In genomic region chr17:82493517-82493840, GRCh38 we compare ENCODE assay signal across 16 cellular contexts. TPM values are rescaled to one million over a fixed set of nuclear protein-coding genes. Genes with fewer than 3 reads are reported as not detected.
A peak's percentile ranks its signal among the peaks of the same experiment; 100 is the strongest.
DNase-seq lines count a peak whose midpoint lies in the region; ATAC-seq and TF ChIP-seq lines count a peak whose summit lies in the region.
"Had no signal": no experiment of that assay in that cellular context is flagged by ENCODE, and none has a peak within 500 bp of the region (broad histone marks: within the 10 kb centered on the region; RNA-seq: fewer than 3 reads in every experiment).

No MANE protein-coding gene starts in this region.

- H3K27ac ChIP-seq in Panc1 (ENCODE audit: low read length) (peak overlapping the region; percentile 82), esophagus muscularis mucosa (replicated peaks in 1 of 4) (peak overlapping the region; percentile 86 to 95 (median 95)), thoracic aorta (peak overlapping the region; percentile 65 to 75)
- H3K27ac ChIP-seq: SJCRH30, testis had no signal

- peaks cover 32% of the 10 kb centered on the region for H3K4me1 Mint-ChIP-seq in activated CD4-positive, alpha-beta T cell treated with anti-CD3 and anti-CD28 coated beads, Interleukin-2, amount 10 ng/mL, durations not matched to agents 7 days and 5 days

- H3K27ac Mint-ChIP-seq in activated CD4-positive, alpha-beta T cell treated with anti-CD3 and anti-CD28 coated beads, Interleukin-2, amount 10 ng/mL, durations not matched to agents 7 days and 5 days, result peak overlapping the region; percentile 31

- TF ChIP-seq POLR2A in esophagus muscularis mucosa (IDR thresholded peaks at IDR 0.05; ENCODE audit: low read depth), result no peak

- H3K9me3 ChIP-seq in Panc1 (ENCODE audit: control insufficient read depth, insufficient read depth, low read depth, low read length), result no peaks in the 10 kb centered on the region
- H3K9me3 ChIP-seq in esophagus muscularis mucosa, result no peaks in the 10 kb centered on the region
- no peaks in the 10 kb centered on the region for H3K9me3 ChIP-seq in thoracic aorta
- H3K9me3 ChIP-seq: pancreas, SJCRH30, testis had no signal

- WGBS in esophagus muscularis mucosa, result 77% methylated on average over 7 of the region's 7 CpGs

- POLR2A ChIA-PET in activated CD4-positive, alpha-beta T cell treated with anti-CD3 and anti-CD28 coated beads, Interleukin-2, amount 10 ng/mL, durations not matched to agents 7 days and 5 days (lab: Charles Lee), result no interaction called here
- POLR2A ChIA-PET in Panc1 (lab: Charles Lee), result interaction anchor here (0.6 kb wide), 2 partner anchors 21 to 26 kb away, joined by 3 to 4 read pairs; partner anchors contain the start of gene FOXK2

- in situ Hi-C loops in Panc1 (cut with HindIII; ENCODE audit: low pct_unique_long_range_greater_than_20kb, low sequenced_read_pairs), result no loop called here

- no peak overlapping the region for H3K4me3 ChIP-seq in Panc1 (ENCODE audit: low read depth in 2 of 2, low read length in 2 of 2)
- no peak overlapping the region for H3K4me3 ChIP-seq in esophagus muscularis mucosa
- H3K4me3 ChIP-seq in thoracic aorta, result no peak overlapping the region
- H3K4me3 ChIP-seq: pancreas, SJCRH30, testis had no signal

- no peaks in the 10 kb centered on the region for H3K9me3 Mint-ChIP-seq in activated CD4-positive, alpha-beta T cell treated with anti-CD3 and anti-CD28 coated beads, Interleukin-2, amount 10 ng/mL, durations not matched to agents 7 days and 5 days
- H3K9me3 Mint-ChIP-seq: activated naive CD8-positive, alpha-beta T cell treated with anti-CD3 and anti-CD28 coated beads, Interleukin-2, amount 10 ng/mL, durations not matched to agents 7 days and 5 days had no signal

- DNase-seq in activated CD4-positive, alpha-beta T cell treated with anti-CD3 and anti-CD28 coated beads, Interleukin-2, amount 10 ng/mL, durations not matched to agents 7 days and 5 days, result no peak
- DNase-seq in activated CD4-positive, alpha-beta T cell treated with anti-CD3 and anti-CD28 coated beads, Interleukin-2, amount 50 U/mL, for 4 hours, result no peak
- no peak for DNase-seq in Panc1 (ENCODE audit: low read depth, low spot score)
- DNase-seq in esophagus muscularis mucosa (ENCODE audit: extremely low spot score), result no peak
- DNase-seq in thoracic aorta (ENCODE audit: low spot score), result no peak
- no peak for DNase-seq in foreskin melanocyte
- no peak for DNase-seq in T-helper 1 cell
- DNase-seq: activated CD8-positive, alpha-beta memory T cell treated with anti-CD3 and anti-CD28 coated beads, Interleukin-2, amount 10 ng/mL, durations not matched to agents 7 days and 5 days; activated naive CD8-positive, alpha-beta T cell treated with anti-CD3 and anti-CD28 coated beads, Interleukin-2, amount 10 ng/mL, durations not matched to agents 7 days and 5 days; cortex of kidney; NCI-H2029; SJCRH30; stimulated activated CD4-positive, alpha-beta T cell treated with anti-CD3 and anti-CD28 coated beads, Interleukin-12 subunit alpha, Interleukin-12 subunit beta, amount 100 ng/mL, for 4 hours; testis had no signal

- H3K4me1 ChIP-seq in Panc1 (ENCODE audit: control insufficient read depth, insufficient read depth, low read length) (peaks cover 32% of the 10 kb centered on the region), esophagus muscularis mucosa (peaks cover 33 to 59% (median 56%) of the 10 kb centered on the region in 4 donors), thoracic aorta (ENCODE audit: control insufficient read depth in 1 of 2, low read depth in 2 of 2) (peaks cover 7 to 43% of the 10 kb centered on the region in 2 donors)

- H3K27me3 ChIP-seq in Panc1 (ENCODE audit: control insufficient read depth, insufficient read depth, low read length) (no peaks in the 10 kb centered on the region), esophagus muscularis mucosa (no peaks in the 10 kb centered on the region), thoracic aorta (replicated peaks; ENCODE audit: insufficient read depth) (no peaks in the 10 kb centered on the region)
- H3K27me3 ChIP-seq: pancreas, SJCRH30, testis had no signal

- ATAC-seq in Panc1, result no peak
- no peak for ATAC-seq in thoracic aorta (ENCODE audit: insufficient number of reproducible peaks, low FRiP score, low read depth)
- ATAC-seq in HG03520 (IDR thresholded peaks at IDR 0.05; ENCODE audit: unreplicated experiment), result no peak

- H3K27me3 Mint-ChIP-seq in activated CD4-positive, alpha-beta T cell treated with anti-CD3 and anti-CD28 coated beads, Interleukin-2, amount 10 ng/mL, durations not matched to agents 7 days and 5 days, result no peaks in the 10 kb centered on the region
- H3K27me3 Mint-ChIP-seq: activated CD8-positive, alpha-beta memory T cell treated with anti-CD3 and anti-CD28 coated beads, Interleukin-2, amount 10 ng/mL, durations not matched to agents 7 days and 5 days; activated naive CD8-positive, alpha-beta T cell treated with anti-CD3 and anti-CD28 coated beads, Interleukin-2, amount 10 ng/mL, durations not matched to agents 7 days and 5 days had no signal

- no TSS peak for BruUV-seq in Panc1 (replicated peaks; lab: Mats Ljungman, UMichigan)

- H3K4me3 Mint-ChIP-seq in activated CD4-positive, alpha-beta T cell treated with anti-CD3 and anti-CD28 coated beads, Interleukin-2, amount 10 ng/mL, durations not matched to agents 7 days and 5 days, result no peak overlapping the region
- H3K4me3 Mint-ChIP-seq: activated naive CD8-positive, alpha-beta T cell treated with anti-CD3 and anti-CD28 coated beads, Interleukin-2, amount 10 ng/mL, durations not matched to agents 7 days and 5 days had no signal

- no peak for TF ChIP-seq CTCF in Panc1 (IDR thresholded peaks at IDR 0.05)
- no peak for TF ChIP-seq CTCF in esophagus muscularis mucosa (IDR thresholded peaks at IDR 0.05)
- no peak for TF ChIP-seq CTCF in thoracic aorta (IDR thresholded peaks at IDR 0.05)

- TF ChIP-seq EP300 in esophagus muscularis mucosa (IDR thresholded peaks at IDR 0.05), result no peak

- intact Hi-C loops in Panc1 (cut with micrococcal nuclease; ENCODE audit: unreplicated experiment) (no loop called here), esophagus muscularis mucosa (cut with DNase I) (loop anchor here (5.0 kb wide), 1 partner anchor 34 kb away; no protein-coding TSS in a partner anchor)

- H3K36me3 Mint-ChIP-seq in activated CD4-positive, alpha-beta T cell treated with anti-CD3 and anti-CD28 coated beads, Interleukin-2, amount 10 ng/mL, durations not matched to agents 7 days and 5 days (ENCODE audit: low read depth), result peaks cover 7% of the 10 kb centered on the region

- H3K36me3 ChIP-seq in Panc1 (ENCODE audit: control insufficient read depth, insufficient read depth, low read length) (no peaks in the 10 kb centered on the region), esophagus muscularis mucosa (peaks cover 0 to 9% (median 1%) of the 10 kb centered on the region in 4 donors), thoracic aorta (no peaks in the 10 kb centered on the region)
- H3K36me3 ChIP-seq: pancreas, SJCRH30 had no signal

- CTCF ChIA-PET in activated CD4-positive, alpha-beta T cell treated with anti-CD3 and anti-CD28 coated beads, Interleukin-2, amount 10 ng/mL, durations not matched to agents 7 days and 5 days (lab: Charles Lee), result interaction anchor here (0.6 to 1.2 kb wide), 3 partner anchors 11 to 462 kb away, joined by 3 read pairs; partner anchors contain the start of gene RAC3
- CTCF ChIA-PET in Panc1 (lab: Charles Lee), result interaction anchor here (0.6 to 1.5 kb wide), 4 partner anchors 15 to 134 kb away, joined by 3 to 10 read pairs (median 4); no protein-coding TSS in a partner anchor

RNA-seq across cellular contexts. Expression of gene FOXK2, which starts 26.1 kb away (rescaled TPM):
- total RNA-seq in activated CD4-positive, alpha-beta T cell treated with anti-CD3 and anti-CD28 coated beads, Interleukin-2, amount 10 ng/mL, durations not matched to agents 7 days and 5 days, result 10 to 100 TPM; 59.6 to 63.2 TPM
- total RNA-seq in Panc1 (2021; ENCODE audit: unreplicated experiment) (143 TPM), esophagus muscularis mucosa (10 to 100 TPM; 27.0 to 51.6 (median 45.3) TPM), thoracic aorta (10 to 100 TPM; 34.8 to 85.1 TPM)
- 103 TPM for polyA plus RNA-seq in Panc1 (2012; ENCODE audit: insufficient read length)

RNA-seq across cellular contexts. Expression of gene NARF, which starts 34.9 kb away (rescaled TPM):
- 100 to 1,000 TPM; 105 to 117 TPM for total RNA-seq in activated CD4-positive, alpha-beta T cell treated with anti-CD3 and anti-CD28 coated beads, Interleukin-2, amount 10 ng/mL, durations not matched to agents 7 days and 5 days
- 60.9 TPM for total RNA-seq in Panc1 (2021; ENCODE audit: unreplicated experiment)
- polyA plus RNA-seq in Panc1 (2012; ENCODE audit: insufficient read length), result 89.6 TPM
- 10 to 100 TPM; 26.2 to 30.9 (median 29.3) TPM for total RNA-seq in esophagus muscularis mucosa
- 10 to 100 TPM; 77.0 to 86.8 TPM for total RNA-seq in thoracic aorta

RNA-seq across cellular contexts. Expression of gene CYBC1, which starts 42.9 kb away (rescaled TPM):
- 100 to 1,000 TPM; 300 to 324 TPM for total RNA-seq in activated CD4-positive, alpha-beta T cell treated with anti-CD3 and anti-CD28 coated beads, Interleukin-2, amount 10 ng/mL, durations not matched to agents 7 days and 5 days
- 174 TPM for total RNA-seq in Panc1 (2021; ENCODE audit: unreplicated experiment)
- polyA plus RNA-seq in Panc1 (2012; ENCODE audit: insufficient read length), result 161 TPM
- total RNA-seq in esophagus muscularis mucosa, result 10 to 100 TPM; 40.7 to 78.3 (median 69.7) TPM
- 100 to 1,000 TPM in 1 of 2 donors, 10 to 100 TPM in 1; 84.6 to 178 TPM for total RNA-seq in thoracic aorta
